8 cellular contexts compared by ENCODE assay signal in the genomic region with DNA sequence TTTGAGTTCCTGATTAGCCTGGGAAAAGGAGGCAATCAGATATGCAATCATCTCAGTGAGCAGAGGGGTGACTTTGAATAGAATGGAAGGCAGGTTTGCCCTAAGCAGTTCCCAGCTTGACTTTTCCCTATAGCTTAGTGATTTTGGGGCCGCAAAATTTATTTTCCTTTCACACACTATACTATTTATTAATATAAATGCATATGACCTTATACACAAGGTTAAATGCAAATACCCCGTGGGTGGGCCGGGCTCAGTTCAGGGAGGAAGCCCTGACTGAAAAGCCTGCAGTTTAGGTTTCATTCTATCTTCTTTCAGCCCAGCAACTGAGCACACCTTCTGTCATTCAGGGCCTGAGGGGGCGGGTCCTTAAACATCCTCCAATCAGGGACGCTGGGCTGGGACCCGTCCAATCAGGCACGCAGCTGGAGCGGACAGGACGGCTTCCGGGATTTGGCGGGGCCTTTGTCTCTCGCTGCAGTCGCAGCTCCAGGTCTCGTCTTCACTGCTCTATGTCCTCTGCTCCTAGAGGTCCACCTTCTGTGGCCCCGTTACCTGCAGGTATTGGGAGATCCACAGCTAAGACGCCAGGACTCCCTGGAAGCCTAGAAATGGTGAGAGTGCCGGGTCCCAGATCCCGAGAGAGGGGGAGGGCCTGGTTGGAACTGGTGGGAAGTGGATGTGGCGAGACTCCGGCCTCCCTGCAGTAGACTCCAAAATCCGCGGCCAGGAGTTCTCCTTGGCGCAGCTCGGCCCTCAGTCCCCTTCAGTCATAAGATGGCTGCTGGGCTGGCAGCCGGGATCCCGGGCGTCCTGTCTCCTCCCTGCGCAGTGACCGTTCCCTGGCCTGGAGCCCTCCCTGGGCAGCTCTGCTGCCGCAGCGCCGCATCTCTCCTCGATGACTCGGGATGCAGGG. TPM values are rescaled to one million over a fixed set of nuclear protein-coding genes. Genes with fewer than 3 reads are reported as not detected.
DNase-seq lines count a peak whose midpoint lies in the region; ATAC-seq, FAIRE-seq and TF ChIP-seq lines count a peak whose summit lies in the region.

A gene (plus strand): TSS at position 468 of the 916 bp plus-strand sequence. CDS start 45 bp downstream, at position 513.

- H3K4me3 Mint-ChIP-seq in T-cell: peak within 1 kb of the TSS; percentile 97 to 98 (median 97)

- no peaks in the 10 kb centered on the region for H3K36me3 ChIP-seq in right atrium auricular region
- no peaks in the 10 kb centered on the region for H3K36me3 ChIP-seq in psoas muscle (ENCODE audit: insufficient read depth in 1 of 2, low read depth in 1 of 2)

- CTCF ChIA-PET in T-cell (lab: Charles Lee): interaction anchor here in 1 of 2 donors (0.8 kb wide), 1 partner anchor 109 kb away, joined by 3 read pairs; a partner anchor contains a TSS

- TF ChIP-seq CTCF in GM13977 (IDR thresholded peaks at IDR 0.05; ENCODE audit: extremely low read depth, insufficient read depth, missing control alignments): no peak
- TF ChIP-seq CTCF in right atrium auricular region (IDR thresholded peaks at IDR 0.05): no peak
- TF ChIP-seq CTCF in psoas muscle (IDR thresholded peaks at IDR 0.05): no peak

- H3K4me3 ChIP-seq in right atrium auricular region (peak within 1 kb of the TSS; percentile 76 to 79), psoas muscle (peak within 1 kb of the TSS; percentile 75)

- H3K9me3 ChIP-seq in right atrium auricular region: no peaks in the 10 kb centered on the region
- no peaks in the 10 kb centered on the region for H3K9me3 ChIP-seq in psoas muscle

- H3K4me1 Mint-ChIP-seq in T-cell: peaks cover 42 to 52% (median 50%) of the 10 kb centered on the region in 3 donors

- WGBS in psoas muscle, 3 donors: 0 to 1% (median 1%) methylated on average over 34 of the region's 34 CpGs

- intact Hi-C loops in psoas muscle (cut with DNase I): no loop called here

- in situ Hi-C loops in GM13977 (cut with MboI; ENCODE audit: low pct_unique_long_range_greater_than_20kb, low sequenced_read_pairs, unreplicated experiment): loop anchor here (25.0 kb wide), 1 partner anchor 591 kb away; a partner anchor contains a TSS

- H3K4me1 ChIP-seq in right atrium auricular region (peaks cover 0 to 15% of the 10 kb centered on the region in 2 donors), psoas muscle (peaks cover 12% of the 10 kb centered on the region)

- ATAC-seq in HG02870 (IDR thresholded peaks at IDR 0.05; ENCODE audit: unreplicated experiment): peak; percentile 99
- ATAC-seq in T-cell (replicated peaks in 1 of 4): peak; percentile 100
- peak; percentile 96 to 99 (median 98) for ATAC-seq in psoas muscle

- no peaks in the 10 kb centered on the region for H3K27me3 Mint-ChIP-seq in T-cell

- H3K36me3 Mint-ChIP-seq in T-cell: no peaks in the 10 kb centered on the region

- H3K27me3 ChIP-seq in right atrium auricular region (no peaks in the 10 kb centered on the region), psoas muscle (ENCODE audit: insufficient read depth in 3 of 3, low read length in 2 of 3) (no peaks in the 10 kb centered on the region)

- FAIRE-seq in urothelium cell line (lab: Jason Lieb, UNC): no peak

- POLR2A ChIA-PET in T-cell (lab: Charles Lee): interaction anchor here (0.5 to 1.2 kb wide), 5 partner anchors 97 to 151 kb away, joined by 3 to 5 read pairs (median 3); a partner anchor contains a TSS

- H3K27ac ChIP-seq in right atrium auricular region (peak within 1 kb of the TSS in 1 of 2 donors; percentile 73), psoas muscle (peak within 1 kb of the TSS; percentile 72)

- DNase-seq in GM13977 (ENCODE audit: low spot score) (peak; percentile 85), NCI-H146 (lab: John Stamatoyannopoulos, UW) (peak; percentile 97), T-cell (peak; percentile 82 to 95 (median 91)), amniotic stem cell (lab: John Stamatoyannopoulos, UW) (peak; percentile 81), right atrium auricular region (ENCODE audit: low spot score) (peak; percentile 96), psoas muscle (peak; percentile 94 to 95), urothelium cell line (ENCODE audit: low spot score) (peak; percentile 82)

- no peaks in the 10 kb centered on the region for H3K9me3 Mint-ChIP-seq in T-cell

- peak within 1 kb of the TSS; percentile 81 to 93 for H3K27ac Mint-ChIP-seq in T-cell

RNA-seq across cellular contexts. Expression of the gene that starts here (rescaled TPM):
- total RNA-seq in T-cell: 1 to 10 TPM; 5.9 to 9.0 (median 7.4) TPM
- 1 to 10 TPM; 1.1 to 1.6 TPM for total RNA-seq in right atrium auricular region
- total RNA-seq in psoas muscle: 1 to 10 TPM; 1.2 to 2.9 (median 1.9) TPM
- 1 to 10 TPM in 2 of 3 donors, under 1 TPM in 1; 0.96 to 3.0 (median 1.5) TPM for polyA plus RNA-seq in psoas muscle
